In the genomic region with DNA sequence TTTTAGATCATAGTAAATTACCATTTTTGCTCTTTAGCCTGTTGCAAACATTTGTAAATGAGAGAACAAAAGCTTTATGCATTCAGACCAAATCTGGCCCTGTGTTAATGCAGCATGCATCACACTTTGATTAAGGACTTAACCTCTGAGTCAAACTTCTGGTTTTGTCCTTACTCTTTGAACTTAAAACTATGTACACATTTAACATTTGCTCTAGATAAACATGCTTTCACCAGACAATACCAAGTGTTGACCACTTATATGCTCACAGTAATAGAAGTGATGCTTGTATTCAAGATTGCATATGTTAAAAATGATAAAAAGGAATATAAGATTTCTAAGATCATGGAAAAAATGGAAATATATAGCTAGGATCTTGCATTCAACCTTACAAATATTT, we compare ENCODE assay signal across 25 cellular contexts.
"Had no signal": no experiment of that assay in that cellular context is flagged by ENCODE, and none has a peak within 500 bp of the region (broad histone marks: within the 10 kb centered on the region; RNA-seq: fewer than 3 reads in every experiment).

No MANE protein-coding gene starts in this region.

- FAIRE-seq: endometrium, frontal cortex, keratinocyte had no signal

- H3K27ac ChIP-seq: colonic mucosa, epithelial cell of prostate, esophagus squamous epithelium, foreskin keratinocyte, gastroesophageal sphincter, heart left ventricle, hepatocyte, left lung, lower lobe of right lung had no signal

- ATAC-seq: effector memory CD8-positive, alpha-beta T cell; esophagus mucosa; foreskin keratinocyte; gastroesophageal sphincter; heart left ventricle; left cardiac atrium; left lung; left ventricle myocardium superior; lower lobe of right lung; mucosa of descending colon had no signal

- H3K4me3 ChIP-seq: colonic mucosa, esophagus squamous epithelium, gastroesophageal sphincter, heart left ventricle, hepatocyte, left lung, lower lobe of right lung, mucosa of descending colon had no signal

- H3K4me2 ChIP-seq: hepatocyte had no signal

- H3K79me2 ChIP-seq: hepatocyte had no signal

- H3K4me1 ChIP-seq: colonic mucosa, foreskin keratinocyte, gastroesophageal sphincter, heart left ventricle, left lung, lower lobe of right lung had no signal

- H3K9me3 ChIP-seq: colonic mucosa, esophagus squamous epithelium, gastroesophageal sphincter, heart left ventricle, left lung, lower lobe of right lung, mucosa of descending colon had no signal

- DNase-seq: colonic mucosa; cortex of kidney; effector CD8-positive, alpha-beta T cell; effector memory CD8-positive, alpha-beta T cell; endodermal cell; erythroblast; esophagus squamous epithelium; foreskin keratinocyte; heart left ventricle; hypothalamus; immature natural killer cell; left cardiac atrium; left lung; left ventricle myocardium superior; lower lobe of right lung; mesenchymal stem cell; mucosa of descending colon; naive B cell had no signal

- H3K36me3 ChIP-seq: colonic mucosa, esophagus squamous epithelium, gastroesophageal sphincter, heart left ventricle, left lung, lower lobe of right lung had no signal

- H3K27me3 ChIP-seq: colonic mucosa, esophagus squamous epithelium, foreskin keratinocyte, gastroesophageal sphincter, heart left ventricle, hepatocyte, left lung had no signal

- H2AFZ ChIP-seq: hepatocyte had no signal
